In genomic region chr4:87848622-87849351, GRCh38 we compare ENCODE assay signal across 8 cellular contexts. TPM values are rescaled to one million over a fixed set of nuclear protein-coding genes. Genes with fewer than 3 reads are reported as not detected.
DNase-seq lines count a peak whose midpoint lies in the region; ATAC-seq and TF ChIP-seq lines count a peak whose summit lies in the region.

No MANE protein-coding gene starts in this region.

- TF ChIP-seq POLR2A in vagina (IDR thresholded peaks at IDR 0.05) = no peak

- H3K4me3 Mint-ChIP-seq in nephron = peak overlapping the region in 1 of 3 experiments; percentile 42

- no peaks in the 10 kb centered on the region for H3K9me3 Mint-ChIP-seq in nephron

- POLR2A ChIA-PET in BJ (lab: Charles Lee) = no interaction called here

- peak; percentile 90 for ATAC-seq in GM18861 (IDR thresholded peaks at IDR 0.05; ENCODE audit: unreplicated experiment)
- ATAC-seq in HG03066 (IDR thresholded peaks at IDR 0.05; ENCODE audit: low read depth, unreplicated experiment) = peak; percentile 89

- DNase-seq in BJ (ENCODE audit: low read depth) (no peak), NCI-H345 treated with DMSO at 0.1 percent for 48 hours (lab: John Stamatoyannopoulos, UW; ENCODE audit: unreplicated experiment) (peak; percentile 23), fibroblast of pulmonary artery (ENCODE audit: low read depth) (peak; percentile 80), vagina (ENCODE audit: extremely low spot score in 2 of 2) (no peak)
- DNase-seq in activated CD8-positive, alpha-beta memory T cell treated with anti-CD3 and anti-CD28 coated beads, Interleukin-2, amount 50 U/mL, for 4 hours = peak; percentile 18

- H3K27ac ChIP-seq in vagina = no peak overlapping the region

- intact Hi-C loops in vagina (cut with DNase I) = loop anchor here (10.0 kb wide), 3 partner anchors 174 to 474 kb away; no protein-coding TSS in a partner anchor

- no peaks in the 10 kb centered on the region for H3K27me3 ChIP-seq in BJ (ENCODE audit: control insufficient read depth, insufficient read depth, low read length)
- H3K27me3 ChIP-seq in vagina = no peaks in the 10 kb centered on the region

- CTCF ChIA-PET in BJ (lab: Yijun Ruan, JAX) = interaction anchor here (0.6 to 8.5 kb wide), 45 partner anchors 9 to 1091 kb away, joined by 3 to 130 read pairs (median 4); partner anchors contain the start of gene HSD17B13

- no peaks in the 10 kb centered on the region for H3K36me3 Mint-ChIP-seq in nephron (ENCODE audit: low read depth)

- peaks cover 13% of the 10 kb centered on the region for H3K27me3 Mint-ChIP-seq in nephron (ENCODE audit: low read depth)

- no peaks in the 10 kb centered on the region for H3K9me3 ChIP-seq in vagina

- H3K4me3 ChIP-seq in BJ (ENCODE audit: low read depth, low read length) (no peak overlapping the region), fibroblast of pulmonary artery (replicated peaks; ENCODE audit: low read depth, low read length) (no peak overlapping the region), vagina (peak overlapping the region in 1 of 2 donors; percentile 14)

- H3K36me3 ChIP-seq in BJ (ENCODE audit: control insufficient read depth, insufficient read depth, low read length) = no peaks in the 10 kb centered on the region
- H3K36me3 ChIP-seq in vagina = no peaks in the 10 kb centered on the region

- TF ChIP-seq CTCF in BJ (IDR thresholded peaks at IDR 0.05; ENCODE audit: insufficient read depth, low read depth, low read length) (peak; percentile 70), fibroblast of pulmonary artery (IDR thresholded peaks at IDR 0.05; ENCODE audit: low read length, missing control alignments) (peak; percentile 69), nephron (IDR thresholded peaks at IDR 0.05; ENCODE audit: unreplicated experiment in 3 of 3) (peak; percentile 53 to 65 (median 63)), vagina (IDR thresholded peaks at IDR 0.05) (peak; percentile 25 to 58 (median 53))

- no peaks in the 10 kb centered on the region for H3K4me1 ChIP-seq in vagina

- H3K4me1 Mint-ChIP-seq in nephron = no peaks in the 10 kb centered on the region

- H3K27ac Mint-ChIP-seq in nephron = no peak overlapping the region

RNA-seq across cellular contexts. Expression of gene MEPE, which starts 16.0 kb away (rescaled TPM):
- polyA plus RNA-seq in BJ (2011; rRNA removed) = not detected in 2 replicates
- not detected in 2 replicates for polyA minus RNA-seq in BJ (2011; rRNA and poly(A)+ RNA removed)
- not detected for total RNA-seq in vagina

RNA-seq across cellular contexts. Expression of gene IBSP, which starts 49.4 kb away (rescaled TPM):
- polyA plus RNA-seq in BJ (2011; rRNA removed) = not detected in 2 replicates
- polyA minus RNA-seq in BJ (2011; rRNA and poly(A)+ RNA removed) = not detected in 2 replicates
- not detected for total RNA-seq in vagina

Comparison
In these comparisons a context has a peak if more than half of its experiments do, and no peak if none do; other contexts are left out.
1. DNase-seq: peak in NCI-H345 treated with DMSO at 0.1 percent for 48 hours (single experiment), activated CD8-positive, alpha-beta memory T cell treated with anti-CD3 and anti-CD28 coated beads, Interleukin-2, amount 50 U/mL, for 4 hours (single experiment) and fibroblast of pulmonary artery (single experiment); none in BJ (single experiment) and vagina (0 of 2).
2. Peak in every context shown above with its lines, with median percentiles within 50 percentile points of each other: CTCF ChIP-seq.